In the genomic region with DNA sequence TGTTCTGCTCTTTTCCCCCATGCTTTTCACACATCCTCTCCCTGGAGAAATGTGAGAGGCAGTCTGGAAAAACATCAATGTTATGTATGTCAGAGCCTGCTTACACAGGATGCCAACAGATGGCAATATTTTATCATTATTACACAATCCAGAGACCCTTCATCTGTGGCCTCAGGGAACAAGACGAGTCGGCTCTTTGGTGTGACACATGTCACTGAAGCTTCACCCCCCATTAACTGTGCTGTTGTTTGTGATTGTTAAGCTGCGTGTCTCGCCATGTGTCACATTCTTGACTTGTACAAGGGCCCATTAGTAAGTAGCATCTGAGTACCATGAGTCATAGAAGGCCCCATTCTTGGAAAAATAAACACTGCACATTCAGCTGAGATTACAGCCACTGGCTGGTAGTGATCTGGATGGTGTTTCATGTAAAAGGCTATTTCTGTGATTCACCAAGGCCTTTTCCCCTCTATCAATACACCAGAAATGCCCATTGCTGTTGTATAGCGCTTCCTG, we compare ENCODE assay signal across 9 cellular contexts.
DNase-seq lines count a peak whose midpoint lies in the region; TF ChIP-seq lines count a peak whose summit lies in the region.
"Had no signal": no experiment of that assay in that cellular context is flagged by ENCODE, and none has a peak within 500 bp of the region (broad histone marks: within the 10 kb centered on the region; RNA-seq: fewer than 3 reads in every experiment).

No MANE protein-coding gene starts in this region.

- no peaks in the 10 kb centered on the region for H3K36me3 ChIP-seq in CD4-positive, alpha-beta memory T cell (ENCODE audit: insufficient read depth, low read length)

- H3K27ac Mint-ChIP-seq in CD4-positive, alpha-beta memory T cell, result no peak overlapping the region

- no peak overlapping the region for H3K4me3 Mint-ChIP-seq in CD4-positive, alpha-beta memory T cell

- peaks cover 0 to 5% (median 3%) of the 10 kb centered on the region in 8 donors for H3K9me3 Mint-ChIP-seq in CD4-positive, alpha-beta memory T cell

- H3K4me3 ChIP-seq in choroid plexus epithelial cell (ENCODE audit: low read depth, low read length), result no peak overlapping the region
- no peak overlapping the region for H3K4me3 ChIP-seq in skeletal muscle cell (ENCODE audit: low read depth, low read length)
- no peak overlapping the region for H3K4me3 ChIP-seq in CD4-positive, alpha-beta memory T cell (ENCODE audit: low read length in 2 of 2)

- no peaks in the 10 kb centered on the region for H3K27me3 Mint-ChIP-seq in CD4-positive, alpha-beta memory T cell

- H3K4me1 Mint-ChIP-seq in CD4-positive, alpha-beta memory T cell, result no peaks in the 10 kb centered on the region

- H3K27me3 ChIP-seq in CD4-positive, alpha-beta memory T cell (ENCODE audit: insufficient read depth, low read length), result no peaks in the 10 kb centered on the region

- CTCF ChIA-PET in CD4-positive, alpha-beta memory T cell (lab: Charles Lee; ENCODE audit: partially characterized antibody), result no interaction called here

- POLR2A ChIA-PET in CD4-positive, alpha-beta memory T cell (lab: Charles Lee; ENCODE audit: partially characterized antibody), result no interaction called here

- peak; percentile 6 for TF ChIP-seq CTCF in choroid plexus epithelial cell (conservative IDR thresholded peaks at IDR 0.05; ENCODE audit: low read depth, low read length)

- H3K4me1 ChIP-seq in CD4-positive, alpha-beta memory T cell (ENCODE audit: insufficient read depth, low read length), result no peaks in the 10 kb centered on the region

- no peak overlapping the region for H3K27ac ChIP-seq in CD4-positive, alpha-beta memory T cell (ENCODE audit: low read depth, low read length)

- intact Hi-C loops in CD4-positive, alpha-beta memory T cell (cut with micrococcal nuclease), result no loop called here

- DNase-seq in GOT3 (lab: John Stamatoyannopoulos, UW), result peak; percentile 16
- peak; percentile 16 for DNase-seq in NCI-H2196 (lab: John Stamatoyannopoulos, UW; ENCODE audit: unreplicated experiment)
- peak; percentile 94 for DNase-seq in choroid plexus epithelial cell (ENCODE audit: low read depth)
- DNase-seq in skeletal muscle cell (ENCODE audit: low read depth), result peak; percentile 90
- no peak for DNase-seq in CD4-positive, alpha-beta memory T cell
- DNase-seq in SIG-M5 (lab: John Stamatoyannopoulos, UW), result no peak
- no peak for DNase-seq in HUDEP-2 (lab: John Stamatoyannopoulos, UW; ENCODE audit: unreplicated experiment in 76 of 76)
- no peak for DNase-seq in D341Med (ENCODE audit: low spot score)
- DNase-seq: stimulated activated CD4-positive, alpha-beta T cell treated with anti-CD3 and anti-CD28 coated beads, Interleukin-4, amount 100 ng/mL, for 24 hours had no signal

- H3K9me3 ChIP-seq in CD4-positive, alpha-beta memory T cell (ENCODE audit: control insufficient read depth in 1 of 2, low read length in 2 of 2), result no peaks in the 10 kb centered on the region

- no peaks in the 10 kb centered on the region for H3K36me3 Mint-ChIP-seq in CD4-positive, alpha-beta memory T cell

Comparison
In these comparisons a context has a peak if more than half of its experiments do, and no peak if none do; other contexts are left out.
1. DNase-seq: peak in GOT3 (single experiment), NCI-H2196 (single experiment), choroid plexus epithelial cell (single experiment) and skeletal muscle cell (single experiment); none in CD4-positive, alpha-beta memory T cell (0 of 5), SIG-M5 (single experiment), HUDEP-2 (0 of 76) and D341Med (single experiment).